In the genomic region with DNA sequence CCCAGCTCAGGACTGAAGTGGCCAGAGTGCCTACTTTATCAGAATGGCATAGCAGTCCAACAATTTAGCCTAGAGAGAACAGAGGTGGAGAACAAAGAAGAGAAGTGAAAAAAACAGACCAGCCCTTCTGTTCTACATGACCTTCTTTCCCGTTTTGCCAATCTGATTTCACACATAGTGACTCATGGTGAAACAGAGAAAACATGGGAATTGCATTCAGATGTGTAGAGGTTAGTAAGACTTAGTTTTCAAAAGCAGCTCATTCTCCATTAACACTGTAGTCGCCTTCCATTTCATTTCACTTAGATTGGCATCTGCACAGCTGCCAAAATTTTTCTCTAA, we compare ENCODE assay signal across 8 cellular contexts. TPM values are rescaled to one million over a fixed set of nuclear protein-coding genes. Genes with fewer than 3 reads are reported as not detected.
DNase-seq lines count a peak whose midpoint lies in the region; ATAC-seq and TF ChIP-seq lines count a peak whose summit lies in the region.

No MANE protein-coding gene starts in this region.

- peaks cover 47% of the 10 kb centered on the region for H3K4me1 Mint-ChIP-seq in GM23338

- H3K79me2 ChIP-seq in GM23338 (replicated peaks; ENCODE audit: insufficient read depth) (peaks cover 15% of the 10 kb centered on the region), parathyroid adenoma (peaks cover 26% of the 10 kb centered on the region)

- no peak for TF ChIP-seq CTCF in AG09319 (IDR thresholded peaks at IDR 0.05; ENCODE audit: low read depth, low read length)
- TF ChIP-seq CTCF in GM23338 (conservative IDR thresholded peaks at IDR 0.05; ENCODE audit: low read depth in 2 of 2), result no peak
- TF ChIP-seq CTCF in VCaP (conservative IDR thresholded peaks at IDR 0.05), result no peak
- TF ChIP-seq CTCF in fibroblast of villous mesenchyme (IDR thresholded peaks at IDR 0.05; ENCODE audit: insufficient read depth, low read depth, low read length), result no peak
- TF ChIP-seq CTCF in parathyroid adenoma (IDR thresholded peaks at IDR 0.05), result no peak

- H2AFZ ChIP-seq in GM23338 (peak overlapping the region; percentile 9), parathyroid adenoma (peak overlapping the region; percentile 85)

- H3K27me3 Mint-ChIP-seq in GM23338 (ENCODE audit: insufficient read depth, low read depth, poor library complexity), result no peaks in the 10 kb centered on the region

- H3K27ac Mint-ChIP-seq in GM23338, result no peak overlapping the region; the same call in 1 of the 2 replicates

- H3K27me3 ChIP-seq in GM23338 (ENCODE audit: insufficient read depth) (no peaks in the 10 kb centered on the region), parathyroid adenoma (ENCODE audit: control insufficient read depth, insufficient read depth, low read length) (no peaks in the 10 kb centered on the region)

- H3K4me2 ChIP-seq in GM23338 (peak overlapping the region; percentile 70), parathyroid adenoma (ENCODE audit: low read length) (peak overlapping the region; percentile 81)

- H3K36me3 Mint-ChIP-seq in GM23338 (ENCODE audit: low read depth), result no peaks in the 10 kb centered on the region; the same call in 2 of the 3 replicates

- H3K4me3 ChIP-seq in GM23338 (peak overlapping the region; percentile 81; the same call in 1 of the 2 replicates), fibroblast of villous mesenchyme (ENCODE audit: low read depth, low read length) (peak overlapping the region; percentile 96), parathyroid adenoma (ENCODE audit: low read depth, low read length) (peak overlapping the region; percentile 95)

- no peaks in the 10 kb centered on the region for H3F3A ChIP-seq in GM23338 (replicated peaks; ENCODE audit: low read depth)

- H3K27ac ChIP-seq in GM23338 (ENCODE audit: low read depth), result no peak overlapping the region
- peak overlapping the region; percentile 97 for H3K27ac ChIP-seq in VCaP
- peak overlapping the region; percentile 91 for H3K27ac ChIP-seq in parathyroid adenoma

- no peak for ATAC-seq in GM23338
- ATAC-seq in left colon, result no peak
- no peak for ATAC-seq in HG02840 (IDR thresholded peaks at IDR 0.05; ENCODE audit: low FRiP score, unreplicated experiment)

- no peak overlapping the region for H3K9ac ChIP-seq in parathyroid adenoma

- H3K9me2 ChIP-seq in GM23338 (ENCODE audit: insufficient read depth), result no peaks in the 10 kb centered on the region

- H4K20me1 ChIP-seq in GM23338 (replicated peaks; ENCODE audit: insufficient read depth), result no peaks in the 10 kb centered on the region

- DNase-seq in AG09319 (ENCODE audit: extremely low read depth, low read depth), result peak; percentile 51
- DNase-seq in GM23338 (ENCODE audit: low spot score), result no peak
- peak; percentile 81 for DNase-seq in fibroblast of villous mesenchyme (ENCODE audit: low read depth)
- DNase-seq in iPS-NIHi11 (ENCODE audit: low spot score), result no peak
- DNase-seq in left colon, result no peak

- H3K9me3 ChIP-seq in parathyroid adenoma (ENCODE audit: control insufficient read depth, low read length), result no peaks in the 10 kb centered on the region

- peak overlapping the region; percentile 95 for H3K4me3 Mint-ChIP-seq in GM23338

- H3K36me3 ChIP-seq in GM23338 (ENCODE audit: insufficient read depth), result no peaks in the 10 kb centered on the region
- H3K36me3 ChIP-seq in parathyroid adenoma (ENCODE audit: control insufficient read depth, insufficient read depth, low read length), result no peaks in the 10 kb centered on the region

- intact Hi-C loops in left colon (cut with DNase I, micrococcal nuclease), result no loop called here

- H3K9me3 Mint-ChIP-seq in GM23338, result no peaks in the 10 kb centered on the region

- peaks cover 35% of the 10 kb centered on the region for H3K4me1 ChIP-seq in GM23338 (ENCODE audit: insufficient read depth)
- H3K4me1 ChIP-seq in parathyroid adenoma, result peaks cover 31% of the 10 kb centered on the region

TF ChIP-seq in GM23338, 12 proteins besides CTCF, POLR2A, EP300 and RAD21:
- TF ChIP-seq NANOG (IDR thresholded peaks at IDR 0.05; ENCODE audit: borderline replicate concordance) (no peak), ZNF331 (CRISPR knock-in tag; IDR thresholded peaks at IDR 0.05; ENCODE audit: low read depth) (no peak), EZH2 (IDR thresholded peaks at IDR 0.05; ENCODE audit: low read depth, unreplicated experiment) (no peak), CREB1 (CRISPR knock-in tag; IDR thresholded peaks at IDR 0.05; ENCODE audit: low read depth) (no peak), EZH2phosphoT487 (IDR thresholded peaks at IDR 0.05; ENCODE audit: unreplicated experiment) (no peak), JUNB (IDR thresholded peaks at IDR 0.05; ENCODE audit: unreplicated experiment) (no peak), POLR2AphosphoS5 (IDR thresholded peaks at IDR 0.05; ENCODE audit: low read depth) (no peak), ZNF114 (CRISPR knock-in tag; IDR thresholded peaks at IDR 0.05) (no peak)
- TF ChIP-seq, protein P1, sequence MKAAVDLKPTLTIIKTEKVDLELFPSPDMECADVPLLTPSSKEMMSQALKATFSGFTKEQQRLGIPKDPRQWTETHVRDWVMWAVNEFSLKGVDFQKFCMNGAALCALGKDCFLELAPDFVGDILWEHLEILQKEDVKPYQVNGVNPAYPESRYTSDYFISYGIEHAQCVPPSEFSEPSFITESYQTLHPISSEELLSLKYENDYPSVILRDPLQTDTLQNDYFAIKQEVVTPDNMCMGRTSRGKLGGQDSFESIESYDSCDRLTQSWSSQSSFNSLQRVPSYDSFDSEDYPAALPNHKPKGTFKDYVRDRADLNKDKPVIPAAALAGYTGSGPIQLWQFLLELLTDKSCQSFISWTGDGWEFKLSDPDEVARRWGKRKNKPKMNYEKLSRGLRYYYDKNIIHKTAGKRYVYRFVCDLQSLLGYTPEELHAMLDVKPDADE (IDR thresholded peaks at IDR 0.05), result no peak
- TF ChIP-seq, protein P2, sequence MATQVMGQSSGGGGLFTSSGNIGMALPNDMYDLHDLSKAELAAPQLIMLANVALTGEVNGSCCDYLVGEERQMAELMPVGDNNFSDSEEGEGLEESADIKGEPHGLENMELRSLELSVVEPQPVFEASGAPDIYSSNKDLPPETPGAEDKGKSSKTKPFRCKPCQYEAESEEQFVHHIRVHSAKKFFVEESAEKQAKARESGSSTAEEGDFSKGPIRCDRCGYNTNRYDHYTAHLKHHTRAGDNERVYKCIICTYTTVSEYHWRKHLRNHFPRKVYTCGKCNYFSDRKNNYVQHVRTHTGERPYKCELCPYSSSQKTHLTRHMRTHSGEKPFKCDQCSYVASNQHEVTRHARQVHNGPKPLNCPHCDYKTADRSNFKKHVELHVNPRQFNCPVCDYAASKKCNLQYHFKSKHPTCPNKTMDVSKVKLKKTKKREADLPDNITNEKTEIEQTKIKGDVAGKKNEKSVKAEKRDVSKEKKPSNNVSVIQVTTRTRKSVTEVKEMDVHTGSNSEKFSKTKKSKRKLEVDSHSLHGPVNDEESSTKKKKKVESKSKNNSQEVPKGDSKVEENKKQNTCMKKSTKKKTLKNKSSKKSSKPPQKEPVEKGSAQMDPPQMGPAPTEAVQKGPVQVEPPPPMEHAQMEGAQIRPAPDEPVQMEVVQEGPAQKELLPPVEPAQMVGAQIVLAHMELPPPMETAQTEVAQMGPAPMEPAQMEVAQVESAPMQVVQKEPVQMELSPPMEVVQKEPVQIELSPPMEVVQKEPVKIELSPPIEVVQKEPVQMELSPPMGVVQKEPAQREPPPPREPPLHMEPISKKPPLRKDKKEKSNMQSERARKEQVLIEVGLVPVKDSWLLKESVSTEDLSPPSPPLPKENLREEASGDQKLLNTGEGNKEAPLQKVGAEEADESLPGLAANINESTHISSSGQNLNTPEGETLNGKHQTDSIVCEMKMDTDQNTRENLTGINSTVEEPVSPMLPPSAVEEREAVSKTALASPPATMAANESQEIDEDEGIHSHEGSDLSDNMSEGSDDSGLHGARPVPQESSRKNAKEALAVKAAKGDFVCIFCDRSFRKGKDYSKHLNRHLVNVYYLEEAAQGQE (IDR thresholded peaks at IDR 0.05; ENCODE audit: unreplicated experiment), result no peak

RNA-seq across cellular contexts. Expression of a gene that starts 0.4 kb away (rescaled TPM):
- total RNA-seq in GM23338 (2014; rRNA removed; shearing (Covaris generic)), result 28.8 and 35.5 TPM in 2 replicates
- polyA plus RNA-seq in GM23338 (2016; fragmentation: Nextera tagmentation; extraction: Ambion mirVana), result 36.5 and 39.8 TPM in 2 replicates
- total RNA-seq in fibroblast of villous mesenchyme, result 53.1 and 89.4 TPM in 2 replicates
- total RNA-seq in left colon, result 100 to 1,000 TPM; 118 to 143 TPM

RNA-seq across cellular contexts. Expression of a gene that starts 4.1 kb away (rescaled TPM):
- 82.5 and 85.3 TPM in 2 replicates for total RNA-seq in GM23338 (2014; rRNA removed; shearing (Covaris generic))
- 40.4 and 53.2 TPM in 2 replicates for polyA plus RNA-seq in GM23338 (2016; fragmentation: Nextera tagmentation; extraction: Ambion mirVana)
- total RNA-seq in fibroblast of villous mesenchyme, result 82.1 and 92.0 TPM in 2 replicates
- total RNA-seq in left colon, result 10 to 100 TPM; 46.7 to 47.6 TPM

RNA-seq across cellular contexts. Expression of a gene that starts 32.2 kb away (rescaled TPM):
- total RNA-seq in GM23338 (2014; rRNA removed; shearing (Covaris generic)), result 10.4 and 15.8 TPM in 2 replicates
- polyA plus RNA-seq in GM23338 (2016; fragmentation: Nextera tagmentation; extraction: Ambion mirVana), result 21.3 TPM in 2 replicates
- total RNA-seq in fibroblast of villous mesenchyme (45.1 and 49.2 TPM in 2 replicates), left colon (10 to 100 TPM; 44.7 to 47.2 TPM)

RNA-seq across cellular contexts. Expression of a gene that starts 38.1 kb away (rescaled TPM):
- not detected in 2 replicates for total RNA-seq in GM23338 (2014; rRNA removed; shearing (Covaris generic))
- 0.06 TPM in 1 of 2 replicates, not detected in the other for polyA plus RNA-seq in GM23338 (2016; fragmentation: Nextera tagmentation; extraction: Ambion mirVana)
- not detected in 2 replicates for total RNA-seq in fibroblast of villous mesenchyme
- under 1 TPM in 1 of 2 donors, not detected in 1; 0.17 TPM for total RNA-seq in left colon

Comparison
In these comparisons a context has a peak if more than half of its experiments do, and no peak if none do; other contexts are left out.
1. DNase-seq: peak in AG09319 (single experiment) and fibroblast of villous mesenchyme (single experiment); none in GM23338 (single experiment), iPS-NIHi11 (single experiment) and left colon (0 of 2).
2. Peak in every context shown above with its lines, with median percentiles within 50 percentile points of each other: H3K4me3 ChIP-seq.